Comparison of ENCODE assay signal across 1 cellular context in the genomic region with DNA sequence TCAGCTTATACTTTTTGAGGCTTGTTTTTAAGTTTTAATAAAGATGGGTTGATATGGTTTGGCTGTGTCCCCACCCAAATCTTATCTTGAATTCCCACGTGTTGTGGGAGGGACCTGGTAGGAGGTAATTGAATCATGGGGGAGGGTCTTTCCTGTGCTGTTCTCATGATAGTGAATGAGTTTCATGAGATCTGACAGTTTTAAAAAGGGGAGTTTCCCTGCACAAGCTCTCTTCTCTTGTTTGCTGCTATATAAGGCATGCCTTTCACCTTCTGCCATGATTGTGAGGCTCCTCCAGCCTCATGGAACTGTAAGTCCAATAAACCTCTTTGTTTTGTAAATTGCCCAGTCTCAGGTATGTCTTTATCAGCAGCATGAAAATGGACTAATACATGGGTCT. TPM values are rescaled to one million over a fixed set of nuclear protein-coding genes. Genes with fewer than 3 reads are reported as not detected.
"Had no signal": no experiment of that assay in that cellular context is flagged by ENCODE, and none has a peak within 500 bp of the region (broad histone marks: within the 10 kb centered on the region; RNA-seq: fewer than 3 reads in every experiment).

No MANE protein-coding gene starts in this region.

RNA-seq across cellular contexts. Expression of gene MGARP, which starts 42.0 kb away (rescaled TPM):
- total RNA-seq: Peyer's patch had no signal
